Comparison of ENCODE assay signal across 8 cellular contexts in the genomic region with DNA sequence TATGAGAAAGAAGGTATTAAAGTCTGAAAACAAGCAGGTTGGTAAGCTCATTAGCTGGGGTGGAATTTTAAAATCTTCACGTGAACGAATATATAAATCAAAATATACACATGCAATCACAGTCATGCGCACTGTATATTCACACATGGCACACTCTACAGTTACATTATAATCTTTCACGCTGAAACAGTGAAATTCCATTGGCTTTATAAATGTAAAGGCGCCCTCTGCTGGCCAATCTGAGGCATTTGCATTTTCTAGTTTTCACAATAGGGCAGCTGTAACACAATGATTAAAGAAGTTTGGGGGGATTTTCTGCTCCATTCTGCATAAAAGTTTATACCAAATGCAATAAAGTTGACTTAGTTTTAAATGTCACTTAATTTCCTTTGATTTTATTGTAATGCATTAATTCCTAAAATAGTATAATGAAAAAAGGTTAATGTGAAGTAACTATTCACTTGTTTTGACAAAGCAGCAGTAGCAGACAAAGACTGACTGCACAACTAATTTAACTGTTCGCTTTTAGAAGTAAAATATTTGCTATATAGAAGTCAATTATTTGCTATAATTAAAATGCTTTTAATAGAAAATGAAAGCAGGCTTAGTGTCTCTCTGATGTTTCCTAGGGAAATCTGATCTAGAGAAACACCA. TPM values are rescaled to one million over a fixed set of nuclear protein-coding genes. Genes with fewer than 3 reads are reported as not detected.
DNase-seq lines count a peak whose midpoint lies in the region; ATAC-seq and TF ChIP-seq lines count a peak whose summit lies in the region.

No MANE protein-coding gene starts in this region.

- no peak overlapping the region for H3K4me3 Mint-ChIP-seq in stimulated activated naive B cell treated with anti-CD40 and anti-IgM and Interleukin-4, amounts not matched to agents 10 μg/mL and 1 μg/mL and 100 μg/mL, for 72 hours

- peak overlapping the region in 19 of 59 donors; percentile 29 to 82 (median 65) for H3K27ac ChIP-seq in dorsolateral prefrontal cortex

- ATAC-seq in GM18511 (IDR thresholded peaks at IDR 0.05; ENCODE audit: unreplicated experiment), result peak; percentile 85
- peak; percentile 70 for ATAC-seq in HG03066 (IDR thresholded peaks at IDR 0.05; ENCODE audit: low read depth, unreplicated experiment)
- ATAC-seq in stimulated activated naive B cell treated with anti-CD40 and anti-IgM and Interleukin-4, amounts not matched to agents 10 μg/mL and 1 μg/mL and 100 μg/mL, for 72 hours (replicated peaks), result peak; percentile 69 to 74

- peak; percentile 82 to 98 (median 92) for TF ChIP-seq CTCF in dorsolateral prefrontal cortex (IDR thresholded peaks at IDR 0.05 in 54 of 56, conservative IDR thresholded peaks at IDR 0.05 in 2 of 56; ENCODE audit: low read depth in 1 of 56, partially characterized antibody in 56 of 56)

- H3K27ac Mint-ChIP-seq in stimulated activated naive B cell treated with anti-CD40 and anti-IgM and Interleukin-4, amounts not matched to agents 10 μg/mL and 1 μg/mL and 100 μg/mL, for 72 hours, result no peak overlapping the region

- H3K4me1 Mint-ChIP-seq in stimulated activated naive B cell treated with anti-CD40 and anti-IgM and Interleukin-4, amounts not matched to agents 10 μg/mL and 1 μg/mL and 100 μg/mL, for 72 hours, result peaks cover 0 to 2% of the 10 kb centered on the region in 2 donors

- H3K27me3 Mint-ChIP-seq in stimulated activated naive B cell treated with anti-CD40 and anti-IgM and Interleukin-4, amounts not matched to agents 10 μg/mL and 1 μg/mL and 100 μg/mL, for 72 hours, result no peaks in the 10 kb centered on the region

- intact Hi-C loops in dorsolateral prefrontal cortex (cut with DNase I), result no loop called here

- peak overlapping the region in 3 of 59 donors; percentile 10 to 22 (median 16) for H3K4me3 ChIP-seq in dorsolateral prefrontal cortex

- in situ Hi-C loops in ACHN (cut with HindIII; ENCODE audit: low pct_ligation_motif_present, low pct_unique_long_range_greater_than_20kb, low sequenced_read_pairs), result no loop called here

- H3K36me3 Mint-ChIP-seq in stimulated activated naive B cell treated with anti-CD40 and anti-IgM and Interleukin-4, amounts not matched to agents 10 μg/mL and 1 μg/mL and 100 μg/mL, for 72 hours, result peaks cover 3 to 5% of the 10 kb centered on the region in 2 donors

- DNase-seq in ACHN (peak; percentile 74), NCI-H2227 (lab: John Stamatoyannopoulos, UW; ENCODE audit: unreplicated experiment) (peak; percentile 87), dorsolateral prefrontal cortex (peak in 6 of 10 donors; percentile 24 to 52 (median 42)), midbrain (lab: John Stamatoyannopoulos, UW) (peak; percentile 77)
- peak; percentile 55 to 59 for DNase-seq in activated CD4-positive, alpha-beta T cell treated with anti-CD3 and anti-CD28 coated beads for 4 hours
- no peak for DNase-seq in stimulated activated naive B cell treated with anti-CD40 and anti-IgM and Interleukin-4, amounts not matched to agents 10 μg/mL and 1 μg/mL and 100 μg/mL, for 72 hours

- no peaks in the 10 kb centered on the region for H3K9me3 Mint-ChIP-seq in stimulated activated naive B cell treated with anti-CD40 and anti-IgM and Interleukin-4, amounts not matched to agents 10 μg/mL and 1 μg/mL and 100 μg/mL, for 72 hours

- no peaks in the 10 kb centered on the region for H3K27me3 ChIP-seq in dorsolateral prefrontal cortex

RNA-seq across cellular contexts. Expression of gene IFIH1, which starts 17.2 kb away (rescaled TPM):
- total RNA-seq in dorsolateral prefrontal cortex, result 10 to 100 TPM in 8 of 120 experiments, 1 to 10 TPM in 112; 2.8 to 27.5 (median 6.8) TPM

RNA-seq across cellular contexts. Expression of gene GCA, which starts 42.7 kb away (rescaled TPM):
- total RNA-seq in dorsolateral prefrontal cortex, result 10 to 100 TPM; 12.4 to 77.9 (median 44.5) TPM

RNA-seq across cellular contexts. Expression of gene FAP, which starts 58.0 kb away (rescaled TPM):
- total RNA-seq in dorsolateral prefrontal cortex, result 10 to 100 TPM in 34 of 120 experiments, 1 to 10 TPM in 86; 2.4 to 20.2 (median 8.2) TPM
